In the genomic region with DNA sequence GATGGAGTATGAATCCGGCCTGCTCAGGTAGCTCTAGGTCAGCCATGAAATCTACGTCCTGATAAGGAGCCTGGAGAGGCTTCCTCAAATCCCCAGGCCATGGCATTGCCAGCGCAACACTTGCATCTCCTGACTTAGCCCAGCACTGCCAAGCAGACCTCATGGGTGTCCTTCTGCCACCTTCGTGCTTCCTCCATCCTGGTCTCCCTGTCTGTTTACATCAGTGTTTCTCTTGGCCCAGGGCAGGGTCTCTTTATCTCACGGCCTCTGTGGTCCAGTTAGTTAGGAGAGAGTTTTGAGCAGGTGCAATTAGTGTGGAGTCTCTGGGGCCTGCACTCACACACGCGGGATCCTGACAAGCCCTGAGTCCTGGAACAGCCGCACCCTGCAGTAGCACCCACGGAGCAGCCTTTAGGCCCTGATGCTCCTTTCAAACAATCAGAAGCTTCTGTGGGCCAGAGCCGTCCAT, we compare ENCODE assay signal across 1 cellular context.
TF ChIP-seq lines count a peak whose summit lies in the region.

No MANE protein-coding gene starts in this region.

TF ChIP-seq in H1, 55 proteins besides CTCF, POLR2A, EP300 and RAD21 (continued from another document):
- TF ChIP-seq CREB1 (IDR thresholded peaks at IDR 0.05) (no peak), KDM1A (IDR thresholded peaks at IDR 0.05; ENCODE audit: borderline replicate concordance, low read length) (no peak), TBP (IDR thresholded peaks at IDR 0.05; ENCODE audit: low read depth, low read length) (no peak), SAP30 (IDR thresholded peaks at IDR 0.05; ENCODE audit: insufficient read depth, insufficient replicate concordance, low read length) (no peak), SP1 (IDR thresholded peaks at IDR 0.05; ENCODE audit: low read depth, low read length) (no peak), NANOG (IDR thresholded peaks at IDR 0.05; ENCODE audit: insufficient read depth, low read depth, low read length, poor library complexity, severe bottlenecking) (no peak)
